Comparison of ENCODE assay signal across 1 cellular context in the genomic region with DNA sequence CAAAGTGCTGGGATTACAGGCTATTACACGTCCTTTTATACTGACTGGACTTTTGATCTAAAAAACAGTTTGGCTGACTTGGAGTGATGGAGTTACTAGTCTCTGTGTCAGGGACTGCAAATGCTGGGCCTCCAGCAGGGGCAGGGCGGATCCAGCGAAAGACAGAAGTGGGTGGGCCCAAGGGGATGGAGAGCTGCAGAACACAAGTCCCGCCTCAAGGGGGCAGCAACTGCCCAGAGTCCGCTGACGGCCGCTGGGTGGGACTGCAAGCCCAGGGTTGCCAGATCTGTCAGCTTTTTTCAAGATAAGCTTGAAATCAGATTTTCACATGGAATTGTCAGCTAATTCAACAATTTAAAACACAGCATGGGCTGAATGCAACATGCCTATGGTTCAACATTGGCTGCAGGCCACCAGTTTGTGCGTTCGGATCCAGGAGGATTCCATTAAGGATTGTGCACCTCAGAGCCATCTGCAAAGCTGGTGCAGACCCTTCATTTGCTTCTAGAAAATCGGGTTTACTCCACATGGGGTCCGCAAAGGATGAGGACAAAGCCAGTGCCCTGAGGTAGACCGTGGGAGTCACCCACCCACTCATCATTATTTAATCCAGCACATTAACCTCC.
TF ChIP-seq lines count a peak whose summit lies in the region.

No MANE protein-coding gene starts in this region.

TF ChIP-seq in K562, 482 proteins besides CTCF, POLR2A, EP300 and RAD21 (continued from another document and continues in another):
- TF ChIP-seq, protein P1, sequence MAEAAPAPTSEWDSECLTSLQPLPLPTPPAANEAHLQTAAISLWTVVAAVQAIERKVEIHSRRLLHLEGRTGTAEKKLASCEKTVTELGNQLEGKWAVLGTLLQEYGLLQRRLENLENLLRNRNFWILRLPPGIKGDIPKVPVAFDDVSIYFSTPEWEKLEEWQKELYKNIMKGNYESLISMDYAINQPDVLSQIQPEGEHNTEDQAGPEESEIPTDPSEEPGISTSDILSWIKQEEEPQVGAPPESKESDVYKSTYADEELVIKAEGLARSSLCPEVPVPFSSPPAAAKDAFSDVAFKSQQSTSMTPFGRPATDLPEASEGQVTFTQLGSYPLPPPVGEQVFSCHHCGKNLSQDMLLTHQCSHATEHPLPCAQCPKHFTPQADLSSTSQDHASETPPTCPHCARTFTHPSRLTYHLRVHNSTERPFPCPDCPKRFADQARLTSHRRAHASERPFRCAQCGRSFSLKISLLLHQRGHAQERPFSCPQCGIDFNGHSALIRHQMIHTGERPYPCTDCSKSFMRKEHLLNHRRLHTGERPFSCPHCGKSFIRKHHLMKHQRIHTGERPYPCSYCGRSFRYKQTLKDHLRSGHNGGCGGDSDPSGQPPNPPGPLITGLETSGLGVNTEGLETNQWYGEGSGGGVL (CRISPR knock-in tag; IDR thresholded peaks at IDR 0.05), result no peak
- TF ChIP-seq ZNF764 (CRISPR knock-in tag; IDR thresholded peaks at IDR 0.05; ENCODE audit: low read depth) (no peak), EHMT2 (IDR thresholded peaks at IDR 0.05) (no peak), TSC22D4 (tag; IDR thresholded peaks at IDR 0.05) (no peak), JUND (IDR thresholded peaks at IDR 0.05; ENCODE audit: borderline replicate concordance, low read depth, low read length) (peak; percentile 67), JUND (tag; IDR thresholded peaks at IDR 0.05; ENCODE audit: borderline replicate concordance, low read depth, low read length) (peak; percentile 50; the same call in 1 of the 3 replicates), HNRNPLL (IDR thresholded peaks at IDR 0.05; ENCODE audit: low read depth, low read length, poor library complexity, severe bottlenecking) (no peak), NR0B1 (IDR thresholded peaks at IDR 0.05; ENCODE audit: partially characterized antibody) (no peak), ZNF24 (IDR thresholded peaks at IDR 0.05) (peak; percentile 52; the same call in 1 of the 2 replicates), SMARCE1 (IDR thresholded peaks at IDR 0.05) (no peak), HMG20A (CRISPR knock-in tag; conservative IDR thresholded peaks at IDR 0.05) (no peak), MTA2 (IDR thresholded peaks at IDR 0.05; ENCODE audit: low read depth) (no peak), RCOR1 (IDR thresholded peaks at IDR 0.05; ENCODE audit: borderline replicate concordance in 1 of 2, low read depth in 2 of 2, low read length in 2 of 2) (peak in 1 of 2 experiments; percentile 88; a peak in 2 of 4 replicates), ZFP91 (CRISPR knock-in tag; IDR thresholded peaks at IDR 0.05) (no peak), SP1 (CRISPR knock-in tag; IDR thresholded peaks at IDR 0.05) (peak; percentile 99), HCFC1 (IDR thresholded peaks at IDR 0.05; ENCODE audit: low read depth, low read length) (peak; percentile 68), TFAP4 (CRISPR knock-in tag; IDR thresholded peaks at IDR 0.05; ENCODE audit: borderline replicate concordance) (peak; percentile 80; the same call in 1 of the 2 replicates), SETDB1 (IDR thresholded peaks at IDR 0.05; ENCODE audit: low read length) (no peak), TFAM (CRISPR knock-in tag; conservative IDR thresholded peaks at IDR 0.05) (no peak), RNF2 (IDR thresholded peaks at IDR 0.05) (no peak), ZNF707 (CRISPR knock-in tag; conservative IDR thresholded peaks at IDR 0.05) (no peak), ZNF696 (CRISPR knock-in tag; conservative IDR thresholded peaks at IDR 0.05) (no peak), ZNF436 (CRISPR knock-in tag; IDR thresholded peaks at IDR 0.05) (no peak), MIER1 (IDR thresholded peaks at IDR 0.05; ENCODE audit: low read depth) (no peak), CHD4 (IDR thresholded peaks at IDR 0.05; ENCODE audit: insufficient read depth, insufficient replicate concordance, low read depth, low read length, poor library complexity, severe bottlenecking) (no peak), RFX1 (IDR thresholded peaks at IDR 0.05) (no peak), HBP1 (CRISPR knock-in tag; IDR thresholded peaks at IDR 0.05) (0 out of 2 replicates have a peak, but pooled peaks have one; percentile 37), FOXK1 (CRISPR knock-in tag; IDR thresholded peaks at IDR 0.05; ENCODE audit: borderline replicate concordance) (no peak), CXXC5 (CRISPR knock-in tag; IDR thresholded peaks at IDR 0.05) (peak; percentile 53; the same call in 1 of the 2 replicates), MAFG (tag; conservative IDR thresholded peaks at IDR 0.05) (no peak; the same call in 1 of the 2 replicates), GABPB2 (CRISPR knock-in tag; conservative IDR thresholded peaks at IDR 0.05) (no peak), SOX6 (IDR thresholded peaks at IDR 0.05) (peak; percentile 73; the same call in 1 of the 2 replicates), KAT8 (IDR thresholded peaks at IDR 0.05; ENCODE audit: low read depth) (no peak), KLF6 (CRISPR knock-in tag; IDR thresholded peaks at IDR 0.05; ENCODE audit: borderline replicate concordance) (0 out of 2 replicates have a peak, but pooled peaks have one; percentile 40), ZC3H11A (IDR thresholded peaks at IDR 0.05; ENCODE audit: low read depth, low read length) (no peak), CEBPB (tag; IDR thresholded peaks at IDR 0.05) (no peak), ZNF316 (IDR thresholded peaks at IDR 0.05) (no peak), PRMT5 (CRISPR knock-in tag; IDR thresholded peaks at IDR 0.05) (no peak), E2F3 (CRISPR knock-in tag; IDR thresholded peaks at IDR 0.05) (no peak), PPARD (CRISPR knock-in tag; IDR thresholded peaks at IDR 0.05) (no peak), SP2 (IDR thresholded peaks at IDR 0.05; ENCODE audit: extremely low read depth, low read depth, low read length, poor library complexity, severe bottlenecking) (no peak), E2F5 (CRISPR knock-in tag; IDR thresholded peaks at IDR 0.05) (no peak), CREBBP (IDR thresholded peaks at IDR 0.05; ENCODE audit: low read depth, low read length) (no peak)
- TF ChIP-seq, protein P2, sequence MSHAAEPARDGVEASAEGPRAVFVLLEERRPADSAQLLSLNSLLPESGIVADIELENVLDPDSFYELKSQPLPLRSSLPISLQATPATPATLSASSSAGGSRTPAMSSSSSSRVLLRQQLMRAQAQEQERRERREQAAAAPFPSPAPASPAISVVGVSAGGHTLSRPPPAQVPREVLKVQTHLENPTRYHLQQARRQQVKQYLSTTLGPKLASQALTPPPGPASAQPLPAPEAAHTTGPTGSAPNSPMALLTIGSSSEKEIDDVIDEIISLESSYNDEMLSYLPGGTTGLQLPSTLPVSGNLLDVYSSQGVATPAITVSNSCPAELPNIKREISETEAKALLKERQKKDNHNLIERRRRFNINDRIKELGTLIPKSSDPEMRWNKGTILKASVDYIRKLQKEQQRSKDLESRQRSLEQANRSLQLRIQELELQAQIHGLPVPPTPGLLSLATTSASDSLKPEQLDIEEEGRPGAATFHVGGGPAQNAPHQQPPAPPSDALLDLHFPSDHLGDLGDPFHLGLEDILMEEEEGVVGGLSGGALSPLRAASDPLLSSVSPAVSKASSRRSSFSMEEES (CRISPR knock-in tag; IDR thresholded peaks at IDR 0.05), result no peak
- TF ChIP-seq, protein P3, sequence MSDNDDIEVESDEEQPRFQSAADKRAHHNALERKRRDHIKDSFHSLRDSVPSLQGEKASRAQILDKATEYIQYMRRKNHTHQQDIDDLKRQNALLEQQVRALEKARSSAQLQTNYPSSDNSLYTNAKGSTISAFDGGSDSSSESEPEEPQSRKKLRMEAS (CRISPR knock-in tag; IDR thresholded peaks at IDR 0.05), result no peak
- TF ChIP-seq, protein P4, sequence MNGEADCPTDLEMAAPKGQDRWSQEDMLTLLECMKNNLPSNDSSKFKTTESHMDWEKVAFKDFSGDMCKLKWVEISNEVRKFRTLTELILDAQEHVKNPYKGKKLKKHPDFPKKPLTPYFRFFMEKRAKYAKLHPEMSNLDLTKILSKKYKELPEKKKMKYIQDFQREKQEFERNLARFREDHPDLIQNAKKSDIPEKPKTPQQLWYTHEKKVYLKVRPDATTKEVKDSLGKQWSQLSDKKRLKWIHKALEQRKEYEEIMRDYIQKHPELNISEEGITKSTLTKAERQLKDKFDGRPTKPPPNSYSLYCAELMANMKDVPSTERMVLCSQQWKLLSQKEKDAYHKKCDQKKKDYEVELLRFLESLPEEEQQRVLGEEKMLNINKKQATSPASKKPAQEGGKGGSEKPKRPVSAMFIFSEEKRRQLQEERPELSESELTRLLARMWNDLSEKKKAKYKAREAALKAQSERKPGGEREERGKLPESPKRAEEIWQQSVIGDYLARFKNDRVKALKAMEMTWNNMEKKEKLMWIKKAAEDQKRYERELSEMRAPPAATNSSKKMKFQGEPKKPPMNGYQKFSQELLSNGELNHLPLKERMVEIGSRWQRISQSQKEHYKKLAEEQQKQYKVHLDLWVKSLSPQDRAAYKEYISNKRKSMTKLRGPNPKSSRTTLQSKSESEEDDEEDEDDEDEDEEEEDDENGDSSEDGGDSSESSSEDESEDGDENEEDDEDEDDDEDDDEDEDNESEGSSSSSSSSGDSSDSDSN (IDR thresholded peaks at IDR 0.05; ENCODE audit: borderline replicate concordance in 1 of 2, low read depth in 2 of 2, low read length in 2 of 2), result no peak
- TF ChIP-seq, protein P5, sequence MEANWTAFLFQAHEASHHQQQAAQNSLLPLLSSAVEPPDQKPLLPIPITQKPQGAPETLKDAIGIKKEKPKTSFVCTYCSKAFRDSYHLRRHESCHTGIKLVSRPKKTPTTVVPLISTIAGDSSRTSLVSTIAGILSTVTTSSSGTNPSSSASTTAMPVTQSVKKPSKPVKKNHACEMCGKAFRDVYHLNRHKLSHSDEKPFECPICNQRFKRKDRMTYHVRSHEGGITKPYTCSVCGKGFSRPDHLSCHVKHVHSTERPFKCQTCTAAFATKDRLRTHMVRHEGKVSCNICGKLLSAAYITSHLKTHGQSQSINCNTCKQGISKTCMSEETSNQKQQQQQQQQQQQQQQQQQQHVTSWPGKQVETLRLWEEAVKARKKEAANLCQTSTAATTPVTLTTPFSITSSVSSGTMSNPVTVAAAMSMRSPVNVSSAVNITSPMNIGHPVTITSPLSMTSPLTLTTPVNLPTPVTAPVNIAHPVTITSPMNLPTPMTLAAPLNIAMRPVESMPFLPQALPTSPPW (CRISPR knock-in tag; IDR thresholded peaks at IDR 0.05), result peak; percentile 60; the same call in 1 of the 2 replicates
- TF ChIP-seq, protein P6, sequence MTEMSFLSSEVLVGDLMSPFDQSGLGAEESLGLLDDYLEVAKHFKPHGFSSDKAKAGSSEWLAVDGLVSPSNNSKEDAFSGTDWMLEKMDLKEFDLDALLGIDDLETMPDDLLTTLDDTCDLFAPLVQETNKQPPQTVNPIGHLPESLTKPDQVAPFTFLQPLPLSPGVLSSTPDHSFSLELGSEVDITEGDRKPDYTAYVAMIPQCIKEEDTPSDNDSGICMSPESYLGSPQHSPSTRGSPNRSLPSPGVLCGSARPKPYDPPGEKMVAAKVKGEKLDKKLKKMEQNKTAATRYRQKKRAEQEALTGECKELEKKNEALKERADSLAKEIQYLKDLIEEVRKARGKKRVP (CRISPR knock-in tag; IDR thresholded peaks at IDR 0.05), result no peak
